In the genomic region with DNA sequence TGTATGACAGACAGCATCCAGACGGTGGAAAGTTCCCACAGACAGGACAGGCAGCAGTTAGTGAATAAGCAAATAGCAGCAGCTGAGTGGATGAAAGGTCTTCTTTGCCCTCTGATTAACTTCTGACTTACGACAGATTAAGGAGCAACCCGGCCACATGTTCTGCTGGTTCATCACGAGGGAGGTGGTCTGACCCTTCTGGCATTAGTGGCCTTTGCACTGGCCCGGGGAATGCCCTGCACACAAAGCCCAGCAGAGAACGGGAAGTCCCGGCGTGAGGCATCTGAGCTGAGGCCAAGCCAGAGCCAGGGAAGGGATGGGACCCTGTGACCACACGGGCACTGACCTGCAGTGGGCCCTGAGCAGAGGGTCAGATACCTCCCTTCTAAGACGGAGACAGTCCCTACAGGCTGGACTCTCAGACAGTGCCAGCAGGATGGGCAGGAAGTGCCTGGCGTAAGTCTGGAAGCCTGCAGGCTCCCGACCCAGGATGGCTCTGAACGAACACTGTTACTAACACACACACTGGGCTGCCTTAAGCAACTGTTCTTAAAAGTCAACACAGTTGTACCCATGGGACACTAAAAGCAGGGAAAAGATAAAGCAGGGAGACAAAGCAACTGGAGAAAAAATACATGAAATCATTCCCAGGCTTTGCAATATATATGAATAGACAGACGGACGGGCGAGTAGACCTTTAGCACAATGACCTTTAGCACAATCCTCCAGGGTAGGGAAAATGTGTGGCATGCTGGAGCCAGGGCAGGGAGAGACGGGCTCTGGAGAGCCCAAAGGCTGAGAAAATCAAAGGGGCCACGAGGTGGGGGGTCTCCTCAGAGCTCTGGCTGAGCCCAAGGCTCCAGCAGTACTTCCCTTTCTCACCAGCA, we compare ENCODE assay signal across 1 cellular context.
TF ChIP-seq lines count a peak whose summit lies in the region.

No MANE protein-coding gene starts in this region.

TF ChIP-seq in HepG2, 621 proteins besides CTCF, POLR2A, EP300 and RAD21 (continued from another document and continues in another):
- TF ChIP-seq, protein P1, sequence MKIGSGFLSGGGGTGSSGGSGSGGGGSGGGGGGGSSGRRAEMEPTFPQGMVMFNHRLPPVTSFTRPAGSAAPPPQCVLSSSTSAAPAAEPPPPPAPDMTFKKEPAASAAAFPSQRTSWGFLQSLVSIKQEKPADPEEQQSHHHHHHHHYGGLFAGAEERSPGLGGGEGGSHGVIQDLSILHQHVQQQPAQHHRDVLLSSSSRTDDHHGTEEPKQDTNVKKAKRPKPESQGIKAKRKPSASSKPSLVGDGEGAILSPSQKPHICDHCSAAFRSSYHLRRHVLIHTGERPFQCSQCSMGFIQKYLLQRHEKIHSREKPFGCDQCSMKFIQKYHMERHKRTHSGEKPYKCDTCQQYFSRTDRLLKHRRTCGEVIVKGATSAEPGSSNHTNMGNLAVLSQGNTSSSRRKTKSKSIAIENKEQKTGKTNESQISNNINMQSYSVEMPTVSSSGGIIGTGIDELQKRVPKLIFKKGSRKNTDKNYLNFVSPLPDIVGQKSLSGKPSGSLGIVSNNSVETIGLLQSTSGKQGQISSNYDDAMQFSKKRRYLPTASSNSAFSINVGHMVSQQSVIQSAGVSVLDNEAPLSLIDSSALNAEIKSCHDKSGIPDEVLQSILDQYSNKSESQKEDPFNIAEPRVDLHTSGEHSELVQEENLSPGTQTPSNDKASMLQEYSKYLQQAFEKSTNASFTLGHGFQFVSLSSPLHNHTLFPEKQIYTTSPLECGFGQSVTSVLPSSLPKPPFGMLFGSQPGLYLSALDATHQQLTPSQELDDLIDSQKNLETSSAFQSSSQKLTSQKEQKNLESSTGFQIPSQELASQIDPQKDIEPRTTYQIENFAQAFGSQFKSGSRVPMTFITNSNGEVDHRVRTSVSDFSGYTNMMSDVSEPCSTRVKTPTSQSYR (CRISPR knock-in tag; IDR thresholded peaks at IDR 0.05; ENCODE audit: borderline replicate concordance) = peak; percentile 56; the same call in 1 of the 2 replicates
- TF ChIP-seq ZNF253 (CRISPR knock-in tag; IDR thresholded peaks at IDR 0.05; ENCODE audit: borderline replicate concordance) (no peak), NFE2L1 (CRISPR knock-in tag; IDR thresholded peaks at IDR 0.05; ENCODE audit: borderline replicate concordance) (no peak), NR2F6 (IDR thresholded peaks at IDR 0.05) (peak; percentile 71), NR2F6 (CRISPR knock-in tag; IDR thresholded peaks at IDR 0.05) (peak; percentile 87), ZNF446 (CRISPR knock-in tag; IDR thresholded peaks at IDR 0.05) (0 out of 2 replicates have a peak, but pooled peaks have one; percentile 20), ZBTB3 (CRISPR knock-in tag; IDR thresholded peaks at IDR 0.05; ENCODE audit: borderline replicate concordance, low read depth) (no peak), ZNF225 (CRISPR knock-in tag; IDR thresholded peaks at IDR 0.05) (no peak), SRF (IDR thresholded peaks at IDR 0.05; ENCODE audit: low read depth, low read length) (no peak), KAT2B (IDR thresholded peaks at IDR 0.05; ENCODE audit: borderline replicate concordance, low read depth, low read length) (no peak), KMT2A (CRISPR knock-in tag; IDR thresholded peaks at IDR 0.05) (peak; percentile 39; the same call in 1 of the 2 replicates), ZMYM4 (CRISPR knock-in tag; IDR thresholded peaks at IDR 0.05) (0 out of 2 replicates have a peak, but pooled peaks have one; percentile 55), SP4 (CRISPR knock-in tag; IDR thresholded peaks at IDR 0.05) (peak; percentile 54; the same call in 1 of the 2 replicates), ZNF235 (CRISPR knock-in tag; IDR thresholded peaks at IDR 0.05; ENCODE audit: borderline replicate concordance) (no peak), SIN3A (IDR thresholded peaks at IDR 0.05; ENCODE audit: borderline replicate concordance, low read depth, low read length) (0 out of 2 replicates have a peak, but pooled peaks have one; percentile 4), CBFB (CRISPR knock-in tag; IDR thresholded peaks at IDR 0.05) (no peak), ZSCAN21 (CRISPR knock-in tag; IDR thresholded peaks at IDR 0.05; ENCODE audit: borderline replicate concordance) (0 out of 2 replicates have a peak, but pooled peaks have one; percentile 14), ZNF292 (CRISPR knock-in tag; IDR thresholded peaks at IDR 0.05; ENCODE audit: borderline replicate concordance, low read depth) (peak; percentile 80), MEIS1 (CRISPR knock-in tag; IDR thresholded peaks at IDR 0.05; ENCODE audit: borderline replicate concordance) (no peak), FOXK1 (CRISPR knock-in tag; IDR thresholded peaks at IDR 0.05; ENCODE audit: borderline replicate concordance, low read depth) (peak; percentile 37), BRD4 (CRISPR knock-in tag; IDR thresholded peaks at IDR 0.05) (peak; percentile 24; the same call in 1 of the 2 replicates), ELF4 (CRISPR knock-in tag; IDR thresholded peaks at IDR 0.05; ENCODE audit: borderline replicate concordance) (no peak), ZNF772 (CRISPR knock-in tag; IDR thresholded peaks at IDR 0.05) (0 out of 2 replicates have a peak, but pooled peaks have one; percentile 45), ZNF749 (CRISPR knock-in tag; IDR thresholded peaks at IDR 0.05; ENCODE audit: borderline replicate concordance) (0 out of 2 replicates have a peak, but pooled peaks have one; percentile 53), MTA3 (CRISPR knock-in tag; IDR thresholded peaks at IDR 0.05) (no peak)
- TF ChIP-seq, protein P2, sequence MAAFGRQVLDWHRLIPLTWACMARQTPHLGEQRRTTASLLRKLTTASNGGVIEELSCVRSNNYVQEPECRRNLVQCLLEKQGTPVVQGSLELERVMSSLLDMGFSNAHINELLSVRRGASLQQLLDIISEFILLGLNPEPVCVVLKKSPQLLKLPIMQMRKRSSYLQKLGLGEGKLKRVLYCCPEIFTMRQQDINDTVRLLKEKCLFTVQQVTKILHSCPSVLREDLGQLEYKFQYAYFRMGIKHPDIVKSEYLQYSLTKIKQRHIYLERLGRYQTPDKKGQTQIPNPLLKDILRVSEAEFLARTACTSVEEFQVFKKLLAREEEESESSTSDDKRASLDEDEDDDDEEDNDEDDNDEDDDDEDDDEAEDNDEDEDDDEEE (CRISPR knock-in tag; IDR thresholded peaks at IDR 0.05) = peak; percentile 68; the same call in 1 of the 2 replicates
- TF ChIP-seq, protein P3, sequence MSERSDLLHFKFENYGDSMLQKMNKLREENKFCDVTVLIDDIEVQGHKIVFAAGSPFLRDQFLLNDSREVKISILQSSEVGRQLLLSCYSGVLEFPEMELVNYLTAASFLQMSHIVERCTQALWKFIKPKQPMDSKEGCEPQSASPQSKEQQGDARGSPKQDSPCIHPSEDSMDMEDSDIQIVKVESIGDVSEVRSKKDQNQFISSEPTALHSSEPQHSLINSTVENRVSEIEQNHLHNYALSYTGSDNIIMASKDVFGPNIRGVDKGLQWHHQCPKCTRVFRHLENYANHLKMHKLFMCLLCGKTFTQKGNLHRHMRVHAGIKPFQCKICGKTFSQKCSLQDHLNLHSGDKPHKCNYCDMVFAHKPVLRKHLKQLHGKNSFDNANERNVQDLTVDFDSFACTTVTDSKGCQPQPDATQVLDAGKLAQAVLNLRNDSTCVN (CRISPR knock-in tag; IDR thresholded peaks at IDR 0.05; ENCODE audit: borderline replicate concordance) = 0 out of 2 replicates have a peak, but pooled peaks have one; percentile 37
- TF ChIP-seq, protein P4, sequence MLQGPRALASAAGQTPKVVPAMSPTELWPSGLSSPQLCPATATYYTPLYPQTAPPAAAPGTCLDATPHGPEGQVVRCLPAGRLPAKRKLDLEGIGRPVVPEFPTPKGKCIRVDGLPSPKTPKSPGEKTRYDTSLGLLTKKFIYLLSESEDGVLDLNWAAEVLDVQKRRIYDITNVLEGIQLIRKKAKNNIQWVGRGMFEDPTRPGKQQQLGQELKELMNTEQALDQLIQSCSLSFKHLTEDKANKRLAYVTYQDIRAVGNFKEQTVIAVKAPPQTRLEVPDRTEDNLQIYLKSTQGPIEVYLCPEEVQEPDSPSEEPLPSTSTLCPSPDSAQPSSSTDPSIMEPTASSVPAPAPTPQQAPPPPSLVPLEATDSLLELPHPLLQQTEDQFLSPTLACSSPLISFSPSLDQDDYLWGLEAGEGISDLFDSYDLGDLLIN (CRISPR knock-in tag; IDR thresholded peaks at IDR 0.05; ENCODE audit: borderline replicate concordance) = no peak
- TF ChIP-seq, protein P5, sequence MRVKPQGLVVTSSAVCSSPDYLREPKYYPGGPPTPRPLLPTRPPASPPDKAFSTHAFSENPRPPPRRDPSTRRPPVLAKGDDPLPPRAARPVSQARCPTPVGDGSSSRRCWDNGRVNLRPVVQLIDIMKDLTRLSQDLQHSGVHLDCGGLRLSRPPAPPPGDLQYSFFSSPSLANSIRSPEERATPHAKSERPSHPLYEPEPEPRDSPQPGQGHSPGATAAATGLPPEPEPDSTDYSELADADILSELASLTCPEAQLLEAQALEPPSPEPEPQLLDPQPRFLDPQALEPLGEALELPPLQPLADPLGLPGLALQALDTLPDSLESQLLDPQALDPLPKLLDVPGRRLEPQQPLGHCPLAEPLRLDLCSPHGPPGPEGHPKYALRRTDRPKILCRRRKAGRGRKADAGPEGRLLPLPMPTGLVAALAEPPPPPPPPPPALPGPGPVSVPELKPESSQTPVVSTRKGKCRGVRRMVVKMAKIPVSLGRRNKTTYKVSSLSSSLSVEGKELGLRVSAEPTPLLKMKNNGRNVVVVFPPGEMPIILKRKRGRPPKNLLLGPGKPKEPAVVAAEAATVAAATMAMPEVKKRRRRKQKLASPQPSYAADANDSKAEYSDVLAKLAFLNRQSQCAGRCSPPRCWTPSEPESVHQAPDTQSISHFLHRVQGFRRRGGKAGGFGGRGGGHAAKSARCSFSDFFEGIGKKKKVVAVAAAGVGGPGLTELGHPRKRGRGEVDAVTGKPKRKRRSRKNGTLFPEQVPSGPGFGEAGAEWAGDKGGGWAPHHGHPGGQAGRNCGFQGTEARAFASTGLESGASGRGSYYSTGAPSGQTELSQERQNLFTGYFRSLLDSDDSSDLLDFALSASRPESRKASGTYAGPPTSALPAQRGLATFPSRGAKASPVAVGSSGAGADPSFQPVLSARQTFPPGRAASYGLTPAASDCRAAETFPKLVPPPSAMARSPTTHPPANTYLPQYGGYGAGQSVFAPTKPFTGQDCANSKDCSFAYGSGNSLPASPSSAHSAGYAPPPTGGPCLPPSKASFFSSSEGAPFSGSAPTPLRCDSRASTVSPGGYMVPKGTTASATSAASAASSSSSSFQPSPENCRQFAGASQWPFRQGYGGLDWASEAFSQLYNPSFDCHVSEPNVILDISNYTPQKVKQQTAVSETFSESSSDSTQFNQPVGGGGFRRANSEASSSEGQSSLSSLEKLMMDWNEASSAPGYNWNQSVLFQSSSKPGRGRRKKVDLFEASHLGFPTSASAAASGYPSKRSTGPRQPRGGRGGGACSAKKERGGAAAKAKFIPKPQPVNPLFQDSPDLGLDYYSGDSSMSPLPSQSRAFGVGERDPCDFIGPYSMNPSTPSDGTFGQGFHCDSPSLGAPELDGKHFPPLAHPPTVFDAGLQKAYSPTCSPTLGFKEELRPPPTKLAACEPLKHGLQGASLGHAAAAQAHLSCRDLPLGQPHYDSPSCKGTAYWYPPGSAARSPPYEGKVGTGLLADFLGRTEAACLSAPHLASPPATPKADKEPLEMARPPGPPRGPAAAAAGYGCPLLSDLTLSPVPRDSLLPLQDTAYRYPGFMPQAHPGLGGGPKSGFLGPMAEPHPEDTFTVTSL (CRISPR knock-in tag; IDR thresholded peaks at IDR 0.05; ENCODE audit: borderline replicate concordance) = no peak
- TF ChIP-seq, protein P6, sequence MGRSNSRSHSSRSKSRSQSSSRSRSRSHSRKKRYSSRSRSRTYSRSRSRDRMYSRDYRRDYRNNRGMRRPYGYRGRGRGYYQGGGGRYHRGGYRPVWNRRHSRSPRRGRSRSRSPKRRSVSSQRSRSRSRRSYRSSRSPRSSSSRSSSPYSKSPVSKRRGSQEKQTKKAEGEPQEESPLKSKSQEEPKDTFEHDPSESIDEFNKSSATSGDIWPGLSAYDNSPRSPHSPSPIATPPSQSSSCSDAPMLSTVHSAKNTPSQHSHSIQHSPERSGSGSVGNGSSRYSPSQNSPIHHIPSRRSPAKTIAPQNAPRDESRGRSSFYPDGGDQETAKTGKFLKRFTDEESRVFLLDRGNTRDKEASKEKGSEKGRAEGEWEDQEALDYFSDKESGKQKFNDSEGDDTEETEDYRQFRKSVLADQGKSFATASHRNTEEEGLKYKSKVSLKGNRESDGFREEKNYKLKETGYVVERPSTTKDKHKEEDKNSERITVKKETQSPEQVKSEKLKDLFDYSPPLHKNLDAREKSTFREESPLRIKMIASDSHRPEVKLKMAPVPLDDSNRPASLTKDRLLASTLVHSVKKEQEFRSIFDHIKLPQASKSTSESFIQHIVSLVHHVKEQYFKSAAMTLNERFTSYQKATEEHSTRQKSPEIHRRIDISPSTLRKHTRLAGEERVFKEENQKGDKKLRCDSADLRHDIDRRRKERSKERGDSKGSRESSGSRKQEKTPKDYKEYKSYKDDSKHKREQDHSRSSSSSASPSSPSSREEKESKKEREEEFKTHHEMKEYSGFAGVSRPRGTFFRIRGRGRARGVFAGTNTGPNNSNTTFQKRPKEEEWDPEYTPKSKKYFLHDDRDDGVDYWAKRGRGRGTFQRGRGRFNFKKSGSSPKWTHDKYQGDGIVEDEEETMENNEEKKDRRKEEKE (IDR thresholded peaks at IDR 0.05) = no peak
- TF ChIP-seq, protein P7, sequence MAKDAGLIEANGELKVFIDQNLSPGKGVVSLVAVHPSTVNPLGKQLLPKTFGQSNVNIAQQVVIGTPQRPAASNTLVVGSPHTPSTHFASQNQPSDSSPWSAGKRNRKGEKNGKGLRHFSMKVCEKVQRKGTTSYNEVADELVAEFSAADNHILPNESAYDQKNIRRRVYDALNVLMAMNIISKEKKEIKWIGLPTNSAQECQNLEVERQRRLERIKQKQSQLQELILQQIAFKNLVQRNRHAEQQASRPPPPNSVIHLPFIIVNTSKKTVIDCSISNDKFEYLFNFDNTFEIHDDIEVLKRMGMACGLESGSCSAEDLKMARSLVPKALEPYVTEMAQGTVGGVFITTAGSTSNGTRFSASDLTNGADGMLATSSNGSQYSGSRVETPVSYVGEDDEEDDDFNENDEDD (CRISPR knock-in tag; IDR thresholded peaks at IDR 0.05; ENCODE audit: borderline replicate concordance) = peak; percentile 66; the same call in 1 of the 2 replicates
- TF ChIP-seq, protein P8, sequence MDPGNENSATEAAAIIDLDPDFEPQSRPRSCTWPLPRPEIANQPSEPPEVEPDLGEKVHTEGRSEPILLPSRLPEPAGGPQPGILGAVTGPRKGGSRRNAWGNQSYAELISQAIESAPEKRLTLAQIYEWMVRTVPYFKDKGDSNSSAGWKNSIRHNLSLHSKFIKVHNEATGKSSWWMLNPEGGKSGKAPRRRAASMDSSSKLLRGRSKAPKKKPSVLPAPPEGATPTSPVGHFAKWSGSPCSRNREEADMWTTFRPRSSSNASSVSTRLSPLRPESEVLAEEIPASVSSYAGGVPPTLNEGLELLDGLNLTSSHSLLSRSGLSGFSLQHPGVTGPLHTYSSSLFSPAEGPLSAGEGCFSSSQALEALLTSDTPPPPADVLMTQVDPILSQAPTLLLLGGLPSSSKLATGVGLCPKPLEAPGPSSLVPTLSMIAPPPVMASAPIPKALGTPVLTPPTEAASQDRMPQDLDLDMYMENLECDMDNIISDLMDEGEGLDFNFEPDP (CRISPR knock-in tag; conservative IDR thresholded peaks at IDR 0.05) = no peak
